11 cellular contexts compared by ENCODE assay signal in the genomic region with DNA sequence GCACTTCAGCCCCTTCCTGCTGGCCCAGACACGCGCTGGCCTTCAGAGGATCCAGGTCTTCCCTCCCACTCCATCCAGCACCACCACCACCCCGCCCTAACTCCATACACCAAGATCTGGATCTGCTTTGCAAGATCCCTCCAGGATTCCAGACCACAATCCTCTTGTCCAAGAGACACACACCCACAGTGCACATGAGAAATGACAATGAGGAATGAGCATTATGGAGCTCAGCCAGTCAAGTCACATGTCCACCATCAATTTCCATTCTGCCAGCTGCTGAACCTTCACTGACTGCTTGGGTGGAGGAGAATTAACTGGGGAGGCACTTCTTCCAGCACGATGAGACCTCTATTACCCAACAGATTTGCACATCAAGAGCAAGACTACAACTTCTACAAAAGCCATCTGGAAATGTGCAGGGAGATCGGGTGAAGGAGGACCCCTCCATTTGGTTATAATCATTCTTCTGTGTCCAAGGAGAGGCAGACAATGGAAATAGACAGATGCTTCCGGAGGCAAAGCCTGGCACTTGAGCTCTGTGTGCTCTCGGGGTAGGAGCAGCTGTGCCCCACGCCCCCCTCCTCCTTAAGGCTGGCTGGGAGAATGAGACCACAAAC. TPM values are rescaled to one million over a fixed set of nuclear protein-coding genes. Genes with fewer than 3 reads are reported as not detected.
DNase-seq lines count a peak whose midpoint lies in the region; ATAC-seq and TF ChIP-seq lines count a peak whose summit lies in the region.
"Had no signal": no experiment of that assay in that cellular context is flagged by ENCODE, and none has a peak within 500 bp of the region (broad histone marks: within the 10 kb centered on the region; RNA-seq: fewer than 3 reads in every experiment).

No MANE protein-coding gene starts in this region.

- peak; percentile 77 for ATAC-seq in SK-N-SH treated with all-trans-retinoic acid at 6 μM for 48 hours
- ATAC-seq in right cardiac atrium, result peak; percentile 56 to 65
- ATAC-seq in HG03520 (IDR thresholded peaks at IDR 0.05; ENCODE audit: unreplicated experiment), result no peak
- no peak for ATAC-seq in activated T-cell treated with anti-CD3 and anti-CD28 coated beads, Interleukin-2, amount 50 U/mL, for 4 hours

- H3K27me3 ChIP-seq in right cardiac atrium (ENCODE audit: control insufficient read depth, insufficient read depth) (no peaks in the 10 kb centered on the region), subcutaneous abdominal adipose tissue (ENCODE audit: control insufficient read depth in 5 of 5, insufficient read depth in 4 of 5, low read length in 5 of 5) (no peaks in the 10 kb centered on the region), Peyer's patch (no peaks in the 10 kb centered on the region)

- H3K9me3 ChIP-seq in right cardiac atrium (ENCODE audit: control insufficient read depth, low read length) (no peaks in the 10 kb centered on the region), subcutaneous abdominal adipose tissue (ENCODE audit: control insufficient read depth in 5 of 5, low read length in 5 of 5) (no peaks in the 10 kb centered on the region), Peyer's patch (no peaks in the 10 kb centered on the region)

- H3K4me3 Mint-ChIP-seq in activated T-cell treated with anti-CD3 and anti-CD28 coated beads, Interleukin-2, amount 50 U/mL, for 4 hours, result no peak overlapping the region
- H3K4me3 Mint-ChIP-seq: activated CD4-positive, alpha-beta memory T cell treated with anti-CD3 and anti-CD28 coated beads for 36 hours had no signal

- intact Hi-C loops in right cardiac atrium (cut with DNase I), result no loop called here

- H3K27me3 Mint-ChIP-seq in activated T-cell treated with anti-CD3 and anti-CD28 coated beads, Interleukin-2, amount 50 U/mL, for 4 hours (ENCODE audit: low read depth), result peaks cover 7% of the 10 kb centered on the region

- TF ChIP-seq POLR2A in Peyer's patch (IDR thresholded peaks at IDR 0.05), result no peak

- H3K4me1 ChIP-seq in right cardiac atrium (ENCODE audit: control insufficient read depth, insufficient read depth, low read length) (peaks cover 5% of the 10 kb centered on the region), subcutaneous abdominal adipose tissue (ENCODE audit: control insufficient read depth in 5 of 5, insufficient read depth in 5 of 5, low read length in 5 of 5) (peaks cover 2 to 30% (median 21%) of the 10 kb centered on the region in 5 donors), Peyer's patch (peaks cover 0 to 30% (median 0%) of the 10 kb centered on the region in 4 donors)

- H3K9ac ChIP-seq in subcutaneous abdominal adipose tissue (ENCODE audit: low read length in 5 of 5), result no peak overlapping the region

- H3K27ac ChIP-seq in right cardiac atrium (ENCODE audit: low read length) (no peak overlapping the region), subcutaneous abdominal adipose tissue (ENCODE audit: low read depth, low read length) (peak overlapping the region; percentile 27), Peyer's patch (peak overlapping the region in 1 of 4 donors; percentile 27)

- H3K9me3 Mint-ChIP-seq in activated T-cell treated with anti-CD3 and anti-CD28 coated beads, Interleukin-2, amount 50 U/mL, for 4 hours, result no peaks in the 10 kb centered on the region
- H3K9me3 Mint-ChIP-seq: activated CD4-positive, alpha-beta memory T cell treated with anti-CD3 and anti-CD28 coated beads for 36 hours had no signal

- H3K4me3 ChIP-seq in right cardiac atrium (ENCODE audit: low read length), result no peak overlapping the region
- H3K4me3 ChIP-seq in subcutaneous abdominal adipose tissue (ENCODE audit: low read depth in 1 of 5, low read length in 5 of 5), result no peak overlapping the region
- no peak overlapping the region for H3K4me3 ChIP-seq in Peyer's patch

- H3K36me3 Mint-ChIP-seq in activated T-cell treated with anti-CD3 and anti-CD28 coated beads, Interleukin-2, amount 50 U/mL, for 4 hours (ENCODE audit: insufficient read depth), result no peaks in the 10 kb centered on the region
- H3K36me3 Mint-ChIP-seq: activated CD4-positive, alpha-beta memory T cell treated with anti-CD3 and anti-CD28 coated beads for 36 hours had no signal

- H3K4me1 Mint-ChIP-seq in activated T-cell treated with anti-CD3 and anti-CD28 coated beads, Interleukin-2, amount 50 U/mL, for 4 hours (ENCODE audit: low read depth), result no peaks in the 10 kb centered on the region

- DNase-seq in LHCN-M2 (ENCODE audit: low read depth), result peak; percentile 63
- DNase-seq in right cardiac atrium, result no peak
- DNase-seq in Peyer's patch, result no peak
- no peak for DNase-seq in activated T-cell treated with anti-CD3 and anti-CD28 coated beads, Interleukin-2, amount 50 U/mL, for 4 hours
- DNase-seq in activated gamma-delta T cell treated with Interleukin-2 at 50 U/mL for 16 hours, result no peak
- DNase-seq: activated CD4-positive, alpha-beta memory T cell treated with anti-CD3 and anti-CD28 coated beads for 36 hours; NCI-H226 had no signal

- H3K36me3 ChIP-seq in subcutaneous abdominal adipose tissue (ENCODE audit: control insufficient read depth in 5 of 5, insufficient read depth in 5 of 5, low read length in 5 of 5) (no peaks in the 10 kb centered on the region), Peyer's patch (no peaks in the 10 kb centered on the region)

- 53% methylated on average over 8 of the region's 8 CpGs for WGBS in right cardiac atrium

- no peak for TF ChIP-seq CTCF in Peyer's patch (IDR thresholded peaks at IDR 0.05)

TF ChIP-seq in SK-N-SH treated with all-trans-retinoic acid at 6 μM for 48 hours, 23 proteins besides CTCF, POLR2A, EP300 and RAD21 (continues in another document):
- TF ChIP-seq ZC3H10 (CRISPR knock-in tag; IDR thresholded peaks at IDR 0.05) (no peak), ZNF70 (CRISPR knock-in tag; IDR thresholded peaks at IDR 0.05) (no peak), RARB (CRISPR knock-in tag; IDR thresholded peaks at IDR 0.05) (no peak), ESRRG (CRISPR knock-in tag; IDR thresholded peaks at IDR 0.05) (no peak), TCF4 (CRISPR knock-in tag; IDR thresholded peaks at IDR 0.05; ENCODE audit: borderline replicate concordance) (no peak), OSR1 (CRISPR knock-in tag; IDR thresholded peaks at IDR 0.05) (no peak), SNAI2 (CRISPR knock-in tag; IDR thresholded peaks at IDR 0.05) (no peak), GLIS3 (CRISPR knock-in tag; IDR thresholded peaks at IDR 0.05) (no peak), BACH2 (CRISPR knock-in tag; IDR thresholded peaks at IDR 0.05; ENCODE audit: borderline replicate concordance) (no peak), ZNF565 (CRISPR knock-in tag; conservative IDR thresholded peaks at IDR 0.05; ENCODE audit: low read depth) (no peak), ZFP30 (CRISPR knock-in tag; IDR thresholded peaks at IDR 0.05) (no peak), CSDC2 (CRISPR knock-in tag; IDR thresholded peaks at IDR 0.05) (no peak), TOX (CRISPR knock-in tag; IDR thresholded peaks at IDR 0.05; ENCODE audit: borderline replicate concordance) (no peak)
- TF ChIP-seq, protein P1, sequence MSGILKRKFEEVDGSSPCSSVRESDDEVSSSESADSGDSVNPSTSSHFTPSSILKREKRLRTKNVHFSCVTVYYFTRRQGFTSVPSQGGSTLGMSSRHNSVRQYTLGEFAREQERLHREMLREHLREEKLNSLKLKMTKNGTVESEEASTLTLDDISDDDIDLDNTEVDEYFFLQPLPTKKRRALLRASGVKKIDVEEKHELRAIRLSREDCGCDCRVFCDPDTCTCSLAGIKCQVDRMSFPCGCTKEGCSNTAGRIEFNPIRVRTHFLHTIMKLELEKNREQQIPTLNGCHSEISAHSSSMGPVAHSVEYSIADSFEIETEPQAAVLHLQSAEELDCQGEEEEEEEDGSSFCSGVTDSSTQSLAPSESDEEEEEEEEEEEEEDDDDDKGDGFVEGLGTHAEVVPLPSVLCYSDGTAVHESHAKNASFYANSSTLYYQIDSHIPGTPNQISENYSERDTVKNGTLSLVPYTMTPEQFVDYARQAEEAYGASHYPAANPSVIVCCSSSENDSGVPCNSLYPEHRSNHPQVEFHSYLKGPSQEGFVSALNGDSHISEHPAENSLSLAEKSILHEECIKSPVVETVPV (CRISPR knock-in tag; IDR thresholded peaks at IDR 0.05), result no peak
- TF ChIP-seq, protein P2, sequence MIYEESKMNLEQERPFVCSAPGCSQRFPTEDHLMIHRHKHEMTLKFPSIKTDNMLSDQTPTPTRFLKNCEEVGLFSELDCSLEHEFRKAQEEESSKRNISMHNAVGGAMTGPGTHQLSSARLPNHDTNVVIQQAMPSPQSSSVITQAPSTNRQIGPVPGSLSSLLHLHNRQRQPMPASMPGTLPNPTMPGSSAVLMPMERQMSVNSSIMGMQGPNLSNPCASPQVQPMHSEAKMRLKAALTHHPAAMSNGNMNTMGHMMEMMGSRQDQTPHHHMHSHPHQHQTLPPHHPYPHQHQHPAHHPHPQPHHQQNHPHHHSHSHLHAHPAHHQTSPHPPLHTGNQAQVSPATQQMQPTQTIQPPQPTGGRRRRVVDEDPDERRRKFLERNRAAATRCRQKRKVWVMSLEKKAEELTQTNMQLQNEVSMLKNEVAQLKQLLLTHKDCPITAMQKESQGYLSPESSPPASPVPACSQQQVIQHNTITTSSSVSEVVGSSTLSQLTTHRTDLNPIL (CRISPR knock-in tag; IDR thresholded peaks at IDR 0.05; ENCODE audit: low read depth), result no peak

RNA-seq across cellular contexts. Expression of a gene that starts 12.3 kb away (rescaled TPM):
- total RNA-seq in LHCN-M2 (2014; rRNA removed) (0.11 and 0.32 TPM in 2 replicates), right cardiac atrium (not detected), Peyer's patch (not detected)
- 0.07 TPM for polyA plus RNA-seq in LHCN-M2 (2012)
- 0.02 TPM for polyA plus RNA-seq in right cardiac atrium
- not detected for total RNA-seq in activated T-cell treated with anti-CD3 and anti-CD28 coated beads, Interleukin-2, amount 50 U/mL, for 4 hours
- total RNA-seq: activated CD4-positive, alpha-beta memory T cell treated with anti-CD3 and anti-CD28 coated beads for 36 hours had no signal
- polyA plus RNA-seq: neural cell had no signal

Comparison
In these comparisons a context has a peak if more than half of its experiments do, and no peak if none do; other contexts are left out.
1. ATAC-seq: peak in SK-N-SH treated with all-trans-retinoic acid at 6 μM for 48 hours (single experiment) and right cardiac atrium (2 of 2); none in HG03520 (single experiment) and activated T-cell treated with anti-CD3 and anti-CD28 coated beads, Interleukin-2, amount 50 U/mL, for 4 hours (0 of 2).